ENCODE assay signal across 18 cellular contexts in the genomic region with DNA sequence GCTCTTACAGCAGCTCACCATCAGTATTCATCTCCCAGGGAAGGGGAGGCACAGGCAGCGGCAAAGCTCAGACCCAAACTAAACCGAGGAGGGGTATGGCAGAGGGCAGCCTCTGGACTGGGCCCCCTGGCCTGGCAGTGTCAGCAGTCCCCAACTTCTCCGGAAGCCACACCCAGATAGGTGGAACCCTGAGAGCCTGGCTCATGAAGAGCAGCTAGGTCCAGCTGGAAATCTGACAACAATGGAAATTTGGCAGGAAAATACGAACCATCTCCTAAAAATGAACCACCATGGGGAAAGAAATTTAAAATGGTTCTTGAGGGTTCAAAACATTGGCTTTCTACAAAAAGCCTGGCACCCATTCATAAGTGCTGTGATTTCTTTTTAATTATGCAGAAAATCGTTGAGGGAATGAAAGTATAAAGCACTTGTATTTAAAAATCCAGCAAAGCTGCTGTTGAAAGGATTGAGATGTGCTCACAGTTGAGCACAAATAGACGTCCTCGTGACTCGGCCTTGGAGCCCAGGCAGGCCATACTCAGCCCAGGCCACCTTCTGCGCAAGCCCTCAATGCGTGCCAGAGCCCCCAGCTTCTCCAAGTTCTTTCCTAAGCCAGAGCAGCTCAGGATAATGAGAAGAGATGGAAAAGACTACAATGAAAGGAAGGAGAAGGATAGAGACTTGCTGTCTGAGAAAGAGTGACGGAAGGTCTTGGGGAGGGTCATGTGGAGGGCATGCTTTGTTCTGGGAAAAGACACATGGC.
A peak's percentile ranks its signal among the peaks of the same experiment; 100 is the strongest.
DNase-seq lines count a peak whose midpoint lies in the region; ATAC-seq and TF ChIP-seq lines count a peak whose summit lies in the region.
"Had no signal": no experiment of that assay in that cellular context is flagged by ENCODE, and none has a peak within 500 bp of the region (broad histone marks: within the 10 kb centered on the region; RNA-seq: fewer than 3 reads in every experiment).

No MANE protein-coding gene starts in this region.

- intact Hi-C loops in prostate gland (cut with DNase I) (no loop called here), uterus (cut with DNase I; ENCODE audit: low total_unique reads) (no loop called here)

- H3K4me1 ChIP-seq in prostate gland (replicated peaks): no peaks in the 10 kb centered on the region
- H3K4me1 ChIP-seq in uterus: peaks cover 5 to 11% of the 10 kb centered on the region in 2 donors

- H3K27me3 ChIP-seq in prostate gland (replicated peaks; ENCODE audit: insufficient read depth): no peaks in the 10 kb centered on the region
- no peaks in the 10 kb centered on the region for H3K27me3 ChIP-seq in uterus

- 62% methylated on average over 11 of the region's 11 CpGs for WGBS in prostate gland

- H3K4me1 Mint-ChIP-seq in endothelial cell (ENCODE audit: unreplicated experiment): no peaks in the 10 kb centered on the region
- H3K4me1 Mint-ChIP-seq in T-helper 17 cell: peaks cover 5% of the 10 kb centered on the region
- H3K4me1 Mint-ChIP-seq: activated B cell treated with CpG ODN at 0.5 μM for 24 hours; activated naive CD8-positive, alpha-beta T cell treated with anti-CD3 and anti-CD28 coated beads for 36 hours had no signal

- H3K4me3 Mint-ChIP-seq in endothelial cell (ENCODE audit: unreplicated experiment) (no peak overlapping the region), T-helper 17 cell (no peak overlapping the region)
- H3K4me3 Mint-ChIP-seq: activated B cell treated with CpG ODN at 0.5 μM for 24 hours; activated naive CD8-positive, alpha-beta T cell treated with anti-CD3 and anti-CD28 coated beads for 36 hours; CD8-positive, alpha-beta T cell had no signal

- DNase-seq in activated CD8-positive, alpha-beta memory T cell treated with anti-CD3 and anti-CD28 coated beads, Interleukin-2, amount 50 U/mL, for 48 hours: peak; percentile 32
- DNase-seq in activated CD8-positive, alpha-beta memory T cell treated with anti-CD3 and anti-CD28 coated beads for 24 hours: no peak
- DNase-seq in islet precursor cell: peak; percentile 24
- no peak for DNase-seq in prostate gland (ENCODE audit: low spot score)
- peak; percentile 78 to 85 for DNase-seq in uterus
- DNase-seq in endothelial cell (ENCODE audit: low spot score): no peak
- no peak for DNase-seq in T-helper 17 cell
- DNase-seq in occipital lobe (lab: John Stamatoyannopoulos, UW): no peak
- DNase-seq: activated B cell treated with CpG ODN at 0.5 μM for 24 hours; activated CD8-positive, alpha-beta memory T cell treated with anti-CD3 and anti-CD28 coated beads, Interleukin-2, amount 50 U/mL, for 4 hours; activated naive CD8-positive, alpha-beta T cell treated with anti-CD3 and anti-CD28 coated beads for 36 hours; CD8-positive, alpha-beta T cell; central memory CD4-positive, alpha-beta T cell; NCI-H1436; T-helper 1 cell had no signal

- no peak for ATAC-seq in T-helper 17 cell
- ATAC-seq: CD8-positive, alpha-beta T cell; left lobe of liver had no signal

- H3K9me3 Mint-ChIP-seq in endothelial cell (ENCODE audit: unreplicated experiment): no peaks in the 10 kb centered on the region
- H3K9me3 Mint-ChIP-seq: activated B cell treated with CpG ODN at 0.5 μM for 24 hours; activated naive CD8-positive, alpha-beta T cell treated with anti-CD3 and anti-CD28 coated beads for 36 hours; CD8-positive, alpha-beta T cell had no signal

- H3K9me3 ChIP-seq in prostate gland (no peaks in the 10 kb centered on the region), uterus (no peaks in the 10 kb centered on the region), T-helper 17 cell (ENCODE audit: control insufficient read depth, low read length, poor library complexity, severe bottlenecking) (no peaks in the 10 kb centered on the region)

- peaks cover 4% of the 10 kb centered on the region for H3K27me3 Mint-ChIP-seq in endothelial cell (ENCODE audit: unreplicated experiment)
- H3K27me3 Mint-ChIP-seq in T-helper 17 cell: peaks cover 39% of the 10 kb centered on the region
- H3K27me3 Mint-ChIP-seq: activated naive CD8-positive, alpha-beta T cell treated with anti-CD3 and anti-CD28 coated beads for 36 hours had no signal

- H3K27ac Mint-ChIP-seq in endothelial cell (ENCODE audit: unreplicated experiment) (no peak overlapping the region), T-helper 17 cell (no peak overlapping the region)
- H3K27ac Mint-ChIP-seq: activated B cell treated with CpG ODN at 0.5 μM for 24 hours; activated naive CD8-positive, alpha-beta T cell treated with anti-CD3 and anti-CD28 coated beads for 36 hours; CD8-positive, alpha-beta T cell had no signal

- H3K27ac ChIP-seq in prostate gland (peak overlapping the region; percentile 51 to 55), uterus (peak overlapping the region; percentile 70 to 99)
- H3K27ac ChIP-seq: HL-60, KMS-11 had no signal

- no peak for TF ChIP-seq CTCF in prostate gland (IDR thresholded peaks at IDR 0.05)
- TF ChIP-seq CTCF in uterus (IDR thresholded peaks at IDR 0.05): no peak
- no peak for TF ChIP-seq CTCF in endothelial cell (IDR thresholded peaks at IDR 0.05; ENCODE audit: unreplicated experiment)

- TF ChIP-seq POLR2A in prostate gland (IDR thresholded peaks at IDR 0.05): no peak
- TF ChIP-seq POLR2A in uterus (IDR thresholded peaks at IDR 0.05): no peak

- H3K36me3 Mint-ChIP-seq in endothelial cell (ENCODE audit: low read depth, unreplicated experiment) (no peaks in the 10 kb centered on the region), T-helper 17 cell (ENCODE audit: low read depth) (no peaks in the 10 kb centered on the region)
- H3K36me3 Mint-ChIP-seq: activated naive CD8-positive, alpha-beta T cell treated with anti-CD3 and anti-CD28 coated beads for 36 hours; CD8-positive, alpha-beta T cell had no signal

- H3K4me3 ChIP-seq in prostate gland (no peak overlapping the region), uterus (no peak overlapping the region)

- H3K36me3 ChIP-seq in prostate gland: no peaks in the 10 kb centered on the region
- H3K36me3 ChIP-seq in uterus: no peaks in the 10 kb centered on the region

Comparison
In these comparisons a context has a peak if more than half of its experiments do, and no peak if none do; other contexts are left out.
1. DNase-seq: peak in activated CD8-positive, alpha-beta memory T cell treated with anti-CD3 and anti-CD28 coated beads, Interleukin-2, amount 50 U/mL, for 48 hours (single experiment), islet precursor cell (single experiment) and uterus (2 of 2); none in activated CD8-positive, alpha-beta memory T cell treated with anti-CD3 and anti-CD28 coated beads for 24 hours (single experiment), prostate gland (single experiment), endothelial cell (single experiment), T-helper 17 cell (0 of 3) and occipital lobe (single experiment).